26 cellular contexts compared by ENCODE assay signal in the genomic region with DNA sequence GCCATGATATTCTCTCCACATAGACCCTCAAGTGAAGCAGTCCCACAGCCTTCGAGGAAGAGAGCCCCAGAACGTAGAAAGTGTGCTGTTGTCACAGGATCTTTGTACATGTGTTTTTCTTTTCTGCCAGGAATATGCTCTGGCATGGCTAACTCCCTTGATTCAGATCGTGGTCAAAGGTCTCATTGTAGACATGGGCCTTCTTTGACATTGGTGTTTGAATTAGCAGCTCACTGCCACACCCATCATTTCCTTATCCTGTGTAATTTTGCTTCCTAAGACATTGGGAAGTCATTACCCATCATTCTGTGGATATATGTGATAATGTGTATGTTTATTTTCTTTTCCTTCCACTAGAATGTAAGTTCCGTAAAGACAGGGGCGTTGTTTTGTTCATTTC. TPM values are rescaled to one million over a fixed set of nuclear protein-coding genes. Genes with fewer than 3 reads are reported as not detected.
A peak's percentile ranks its signal among the peaks of the same experiment; 100 is the strongest.
DNase-seq lines count a peak whose midpoint lies in the region; ATAC-seq, FAIRE-seq and TF ChIP-seq lines count a peak whose summit lies in the region.
"Had no signal": no experiment of that assay in that cellular context is flagged by ENCODE, and none has a peak within 500 bp of the region (broad histone marks: within the 10 kb centered on the region; RNA-seq: fewer than 3 reads in every experiment).

No MANE protein-coding gene starts in this region.

- TF ChIP-seq RAD21 in GM12878 (IDR thresholded peaks at IDR 0.05; ENCODE audit: insufficient read depth, low read depth, low read length), result no peak

- H3K4me2 ChIP-seq in GM12878 (ENCODE audit: control insufficient read depth, insufficient read depth), result peak overlapping the region; percentile 22; the same call in 1 of the 2 replicates

- H3K9me3 ChIP-seq in GM12878 (replicated peaks; ENCODE audit: control insufficient read depth, insufficient read depth, low read length) (no peaks in the 10 kb centered on the region), right cardiac atrium (ENCODE audit: control insufficient read depth, low read length) (peaks cover under 1% of the 10 kb centered on the region)
- H3K9me3 ChIP-seq: thyroid gland had no signal

- POLR2A ChIA-PET in GM12878 (lab: Charles Lee), result no interaction called here

- H3K79me2 ChIP-seq in GM12878 (ENCODE audit: control insufficient read depth, insufficient read depth, low read length), result no peaks in the 10 kb centered on the region

- peaks cover 12 to 38% of the 10 kb centered on the region in 2 experiments for H3K36me3 ChIP-seq in GM12878 (ENCODE audit: control insufficient read depth in 2 of 2, insufficient read depth in 2 of 2, low read length in 1 of 2)

- ATAC-seq in GM18498 (IDR thresholded peaks at IDR 0.05; ENCODE audit: unreplicated experiment) (peak; percentile 4), HG02678 (IDR thresholded peaks at IDR 0.05; ENCODE audit: unreplicated experiment) (peak; percentile 4), GM12878 (no peak), right cardiac atrium (no peak)
- ATAC-seq: HCT116, PC-3 had no signal

- SMC1A ChIA-PET in GM12878 (lab: Charles Lee; ENCODE audit: uncharacterized antibody, unreplicated experiment), result no interaction called here

- FAIRE-seq in GM12891 (lab: Jason Lieb, UNC) (peak; percentile 78), GM12878 (lab: Jason Lieb, UNC) (no peak)
- FAIRE-seq: bronchial epithelial cell, endometrium, G401.6 had no signal

- H3K27ac ChIP-seq in GM12878 (ENCODE audit: control insufficient read depth, insufficient read depth) (peak overlapping the region; percentile 9; the same call in 1 of the 2 replicates), right cardiac atrium (ENCODE audit: low read length) (no peak overlapping the region)
- H3K27ac ChIP-seq: skin epidermis, thyroid gland had no signal

- no peaks in the 10 kb centered on the region for H4K20me1 ChIP-seq in GM12878 (ENCODE audit: control insufficient read depth, insufficient read depth)

- in situ Hi-C loops in GM12878 (cut with MboI), result no loop called here

- H3K4me3 ChIP-seq in GM12878 (no peak overlapping the region), right cardiac atrium (ENCODE audit: low read length) (no peak overlapping the region), foreskin fibroblast (ENCODE audit: low read depth in 1 of 2, low read length in 2 of 2) (no peak overlapping the region)
- H3K4me3 ChIP-seq: skin epidermis, thyroid gland had no signal

- no peak overlapping the region for H3K9ac ChIP-seq in GM12878 (ENCODE audit: control insufficient read depth, insufficient read depth, low read length)

- no peak for TF ChIP-seq POLR2A in GM12891 (IDR thresholded peaks at IDR 0.05; ENCODE audit: low read depth, low read length)
- no peak for TF ChIP-seq POLR2A in GM12878 (IDR thresholded peaks at IDR 0.05; ENCODE audit: low read depth, low read length)

- CTCF ChIA-PET in GM12878 (lab: Yijun Ruan, JAX), result no interaction called here

- no TSS peak for BruUV-seq in GM12878 (replicated peaks; lab: Mats Ljungman, UMichigan)

- TF ChIP-seq EP300 in GM12878 (IDR thresholded peaks at IDR 0.05; ENCODE audit: borderline replicate concordance in 1 of 2, control insufficient read depth in 1 of 2, low read depth in 2 of 2, low read length in 2 of 2), result no peak

- RAD21 ChIA-PET in GM12878 (lab: Charles Lee; ENCODE audit: unreplicated experiment), result interaction anchor here (0.6 kb wide), 1 partner anchor 77 kb away, joined by 4 read pairs; no protein-coding TSS in a partner anchor

- no peak for TF ChIP-seq CTCF in GM12878 (IDR thresholded peaks at IDR 0.05 in 2 of 3, conservative IDR thresholded peaks at IDR 0.05 in 1 of 3; ENCODE audit: control insufficient read depth in 2 of 3, extremely low read depth in 1 of 3, insufficient read depth in 1 of 3, low read depth in 3 of 3, low read length in 3 of 3)
- TF ChIP-seq CTCF in foreskin fibroblast (IDR thresholded peaks at IDR 0.05; ENCODE audit: low read depth, low read length), result no peak

- DNase-seq in GM12891 (ENCODE audit: insufficient read length, low spot score) (no peak), GM12878 (ENCODE audit: low read depth, low spot score) (no peak), right cardiac atrium (no peak), NCI-H1930 (lab: John Stamatoyannopoulos, UW) (no peak), foreskin fibroblast (no peak)
- DNase-seq: activated CD4-positive, alpha-beta T cell treated with anti-CD3 and anti-CD28 coated beads for 4 hours; activated CD8-positive, alpha-beta memory T cell treated with anti-CD3 and anti-CD28 coated beads, Interleukin-2, amount 50 U/mL, for 48 hours; activated gamma-delta T cell; amniotic stem cell; CD4-positive, alpha-beta T cell; Kasumi-1; NCI-H1048; NCI-H2029 treated with DMSO at 0.1 percent for 48 hours; NCI-H345; nucleus accumbens; PC-3; SHP77 treated with DMSO at 0.1 percent for 48 hours; thyroid gland had no signal

- intact Hi-C loops in GM12878 (cut with micrococcal nuclease; ENCODE audit: unreplicated experiment), result no loop called here
- intact Hi-C loops in right cardiac atrium (cut with DNase I), result no loop called here

- H3K4me1 ChIP-seq in GM12878 (ENCODE audit: control insufficient read depth, insufficient read depth, low read length), result peaks cover 9% of the 10 kb centered on the region
- H3K4me1 ChIP-seq in right cardiac atrium (ENCODE audit: control insufficient read depth, insufficient read depth, low read length), result no peaks in the 10 kb centered on the region
- H3K4me1 ChIP-seq: thyroid gland had no signal

- no peaks in the 10 kb centered on the region for H3K27me3 ChIP-seq in GM12878 (replicated peaks in 1 of 2; ENCODE audit: control insufficient read depth in 2 of 2, insufficient read depth in 2 of 2, low read length in 1 of 2)
- H3K27me3 ChIP-seq in right cardiac atrium (ENCODE audit: control insufficient read depth, insufficient read depth), result no peaks in the 10 kb centered on the region
- H3K27me3 ChIP-seq: thyroid gland had no signal

- H2AFZ ChIP-seq in GM12878 (ENCODE audit: control insufficient read depth, low read depth, low read length), result no peak overlapping the region

- WGBS in GM12878 (ENCODE audit: insufficient coverage, insufficient replicate concordance, low lambda C conversion rate, missing lambda C conversion rate), result 80% methylated on average over 5 of the region's 5 CpGs
- 73% methylated on average over 5 of the region's 5 CpGs for WGBS in right cardiac atrium

RNA-seq across cellular contexts. Expression of gene MTRR, which starts 25.5 kb away (rescaled TPM):
- polyA plus RNA-seq in GM12891 (2012; ENCODE audit: low read depth, missing spikeins), result 28.2 TPM
- total RNA-seq in GM12878 (2013; cell fraction: nucleolus; rRNA removed), result 175 and 197 TPM in 2 replicates
- total RNA-seq in GM12878 (2014; rRNA removed), result 32.5 and 46.3 TPM in 2 replicates
- total RNA-seq in GM12878 (2014; rRNA removed; fragmentation: Illumina TruSeq; extraction: Trizol), result 34.5 and 36.9 TPM in 2 replicates
- total RNA-seq in GM12878 (2021), result 44.7 and 47.9 TPM in 2 replicates
- polyA plus RNA-seq in GM12878 (2011; ENCODE audit: low read depth), result 28.6 TPM
- 67.1 and 76.9 TPM in 2 replicates for polyA plus RNA-seq in GM12878 (2011; rRNA removed)
- 46.2 and 59.2 TPM in 2 replicates for polyA plus RNA-seq in GM12878 (2011; cell fraction: cytosol; rRNA removed)
- 120 and 133 TPM in 2 replicates for polyA plus RNA-seq in GM12878 (2011; cell fraction: nucleus; rRNA removed)
- 23.6 and 26.3 TPM in 2 replicates for polyA plus RNA-seq in GM12878 (2012)
- polyA plus RNA-seq in GM12878 (2014; fragmentation: Illumina TruSeq; extraction: Trizol), result 55.4 and 70.2 TPM in 2 replicates
- polyA plus RNA-seq in GM12878 (2014; fragmentation: Nextera tagmentation; extraction: Ambion mirVana), result 10 to 100 TPM; 13.8 to 18.2 TPM
- 38.3 and 39.7 TPM in 2 replicates for polyA plus RNA-seq in GM12878 (2014; rRNA removed)
- 10 to 100 TPM; 37.8 to 42.2 TPM for polyA plus RNA-seq in GM12878 (2016; fragmentation: Nextera tagmentation; extraction: Ambion mirVana)
- polyA minus RNA-seq in GM12878 (2011; rRNA and poly(A)+ RNA removed), result 105 and 123 TPM in 2 replicates
- polyA minus RNA-seq in GM12878 (2011; cell fraction: cytosol; rRNA and poly(A)+ RNA removed), result 9.8 and 32.2 TPM in 2 replicates
- 118 and 159 TPM in 2 replicates for polyA minus RNA-seq in GM12878 (2011; cell fraction: nucleus; rRNA and poly(A)+ RNA removed)
- 10 to 100 TPM; 25.0 to 41.1 (median 34.1) TPM for total RNA-seq in right cardiac atrium
- polyA plus RNA-seq in right cardiac atrium, result 15.0 TPM

RNA-seq across cellular contexts. Expression of gene FASTKD3, which starts 25.6 kb away (rescaled TPM):
- polyA plus RNA-seq in GM12891 (2012; ENCODE audit: low read depth, missing spikeins), result 7.6 TPM
- total RNA-seq in GM12878 (2013; cell fraction: nucleolus; rRNA removed), result 35.2 and 43.6 TPM in 2 replicates
- total RNA-seq in GM12878 (2014; rRNA removed) (14.1 and 19.3 TPM in 2 replicates), GM12878 (2014; rRNA removed; fragmentation: Illumina TruSeq; extraction: Trizol) (24.4 and 25.7 TPM in 2 replicates), GM12878 (2021) (11.9 and 12.1 TPM in 2 replicates), right cardiac atrium (1 to 10 TPM; 3.5 to 5.8 (median 4.7) TPM)
- 11.1 TPM for polyA plus RNA-seq in GM12878 (2011; ENCODE audit: low read depth)
- polyA plus RNA-seq in GM12878 (2011; rRNA removed) (19.9 and 32.8 TPM in 2 replicates), GM12878 (2014; fragmentation: Illumina TruSeq; extraction: Trizol) (30.2 and 49.0 TPM in 2 replicates), GM12878 (2014; fragmentation: Nextera tagmentation; extraction: Ambion mirVana) (10 to 100 TPM; 42.6 to 59.6 TPM), GM12878 (2014; rRNA removed) (15.7 and 24.9 TPM in 2 replicates), GM12878 (2016; fragmentation: Nextera tagmentation; extraction: Ambion mirVana) (10 to 100 TPM; 24.3 to 27.7 TPM), right cardiac atrium (6.2 TPM)
- 8.6 and 8.9 TPM in 2 replicates for polyA plus RNA-seq in GM12878 (2011; cell fraction: cytosol; rRNA removed)
- polyA plus RNA-seq in GM12878 (2011; cell fraction: nucleus; rRNA removed), result 23.0 and 26.3 TPM in 2 replicates
- polyA plus RNA-seq in GM12878 (2012), result 10.7 and 11.2 TPM in 2 replicates
- polyA minus RNA-seq in GM12878 (2011; rRNA and poly(A)+ RNA removed), result 9.1 and 9.4 TPM in 2 replicates
- polyA minus RNA-seq in GM12878 (2011; cell fraction: cytosol; rRNA and poly(A)+ RNA removed), result 2.3 and 4.8 TPM in 2 replicates
- 11.4 and 14.8 TPM in 2 replicates for polyA minus RNA-seq in GM12878 (2011; cell fraction: nucleus; rRNA and poly(A)+ RNA removed)

RNA-seq across cellular contexts. Expression of gene CFAP90, which starts 43.5 kb away (rescaled TPM):
- polyA plus RNA-seq in GM12891 (2012; ENCODE audit: low read depth, missing spikeins), result not detected
- total RNA-seq in GM12878 (2013; cell fraction: nucleolus; rRNA removed), result not detected in 2 replicates
- total RNA-seq in GM12878 (2014; rRNA removed) (not detected in 2 replicates), GM12878 (2014; rRNA removed; fragmentation: Illumina TruSeq; extraction: Trizol) (not detected in 2 replicates), GM12878 (2021) (not detected in 2 replicates), right cardiac atrium (under 1 TPM in 3 of 4 donors, not detected in 1; 0.09 to 0.33 (median 0.24) TPM)
- polyA plus RNA-seq in GM12878 (2011; ENCODE audit: low read depth), result not detected
- polyA plus RNA-seq in GM12878 (2011; rRNA removed) (not detected in 2 replicates), GM12878 (2014; fragmentation: Illumina TruSeq; extraction: Trizol) (not detected in 2 replicates), GM12878 (2014; fragmentation: Nextera tagmentation; extraction: Ambion mirVana) (not detected), GM12878 (2014; rRNA removed) (not detected in 2 replicates), GM12878 (2016; fragmentation: Nextera tagmentation; extraction: Ambion mirVana) (not detected), right cardiac atrium (0.05 TPM)
- not detected in 2 replicates for polyA plus RNA-seq in GM12878 (2011; cell fraction: cytosol; rRNA removed)
- polyA plus RNA-seq in GM12878 (2011; cell fraction: nucleus; rRNA removed), result not detected in 2 replicates
- polyA plus RNA-seq in GM12878 (2012), result not detected in 2 replicates
- not detected in 2 replicates for polyA minus RNA-seq in GM12878 (2011; rRNA and poly(A)+ RNA removed)
- polyA minus RNA-seq in GM12878 (2011; cell fraction: cytosol; rRNA and poly(A)+ RNA removed), result not detected in 2 replicates
- polyA minus RNA-seq in GM12878 (2011; cell fraction: nucleus; rRNA and poly(A)+ RNA removed), result not detected in 2 replicates
- total RNA-seq: bronchial epithelial cell; CD4-positive, alpha-beta T cell; myocyte had no signal

Comparison
In these comparisons a context has a peak if more than half of its experiments do, and no peak if none do; other contexts are left out.
1. ATAC-seq: peak in GM18498 (single experiment) and HG02678 (single experiment); none in GM12878 (single experiment) and right cardiac atrium (0 of 2).